1 cellular context compared by ENCODE assay signal in the genomic region with DNA sequence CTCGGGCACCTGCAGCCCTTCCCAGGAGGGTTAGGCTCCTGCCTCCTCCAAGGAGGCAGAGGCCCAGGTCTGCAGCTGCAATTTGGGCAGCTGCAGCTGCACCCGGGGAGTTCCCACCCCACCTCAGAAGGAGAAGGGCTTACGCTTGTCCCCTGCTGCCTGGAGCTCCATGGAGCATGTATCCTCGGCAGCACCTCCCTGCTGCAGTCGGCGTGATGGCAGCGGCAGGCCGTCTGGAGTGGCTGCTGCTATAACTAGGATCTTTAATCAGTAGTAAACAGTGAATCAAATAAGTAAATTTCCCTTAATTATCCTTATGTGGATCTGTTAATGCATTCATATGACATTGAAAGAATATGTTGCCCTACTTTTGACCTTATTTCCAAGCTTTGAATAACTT.
TF ChIP-seq lines count a peak whose summit lies in the region.

No MANE protein-coding gene starts in this region.

TF ChIP-seq in SK-N-SH treated with all-trans-retinoic acid at 6 μM for 48 hours, 23 proteins besides CTCF, POLR2A, EP300 and RAD21 (continued from another document):
- TF ChIP-seq, protein P1, sequence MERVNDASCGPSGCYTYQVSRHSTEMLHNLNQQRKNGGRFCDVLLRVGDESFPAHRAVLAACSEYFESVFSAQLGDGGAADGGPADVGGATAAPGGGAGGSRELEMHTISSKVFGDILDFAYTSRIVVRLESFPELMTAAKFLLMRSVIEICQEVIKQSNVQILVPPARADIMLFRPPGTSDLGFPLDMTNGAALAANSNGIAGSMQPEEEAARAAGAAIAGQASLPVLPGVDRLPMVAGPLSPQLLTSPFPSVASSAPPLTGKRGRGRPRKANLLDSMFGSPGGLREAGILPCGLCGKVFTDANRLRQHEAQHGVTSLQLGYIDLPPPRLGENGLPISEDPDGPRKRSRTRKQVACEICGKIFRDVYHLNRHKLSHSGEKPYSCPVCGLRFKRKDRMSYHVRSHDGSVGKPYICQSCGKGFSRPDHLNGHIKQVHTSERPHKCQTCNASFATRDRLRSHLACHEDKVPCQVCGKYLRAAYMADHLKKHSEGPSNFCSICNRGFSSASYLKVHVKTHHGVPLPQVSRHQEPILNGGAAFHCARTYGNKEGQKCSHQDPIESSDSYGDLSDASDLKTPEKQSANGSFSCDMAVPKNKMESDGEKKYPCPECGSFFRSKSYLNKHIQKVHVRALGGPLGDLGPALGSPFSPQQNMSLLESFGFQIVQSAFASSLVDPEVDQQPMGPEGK (CRISPR knock-in tag; IDR thresholded peaks at IDR 0.05; ENCODE audit: borderline replicate concordance), result no peak
- no peak for TF ChIP-seq ESRRG (CRISPR knock-in tag; IDR thresholded peaks at IDR 0.05)
- no peak for TF ChIP-seq SNAI2 (CRISPR knock-in tag; IDR thresholded peaks at IDR 0.05)
- TF ChIP-seq OSR1 (CRISPR knock-in tag; IDR thresholded peaks at IDR 0.05), result no peak
- TF ChIP-seq, protein P2, sequence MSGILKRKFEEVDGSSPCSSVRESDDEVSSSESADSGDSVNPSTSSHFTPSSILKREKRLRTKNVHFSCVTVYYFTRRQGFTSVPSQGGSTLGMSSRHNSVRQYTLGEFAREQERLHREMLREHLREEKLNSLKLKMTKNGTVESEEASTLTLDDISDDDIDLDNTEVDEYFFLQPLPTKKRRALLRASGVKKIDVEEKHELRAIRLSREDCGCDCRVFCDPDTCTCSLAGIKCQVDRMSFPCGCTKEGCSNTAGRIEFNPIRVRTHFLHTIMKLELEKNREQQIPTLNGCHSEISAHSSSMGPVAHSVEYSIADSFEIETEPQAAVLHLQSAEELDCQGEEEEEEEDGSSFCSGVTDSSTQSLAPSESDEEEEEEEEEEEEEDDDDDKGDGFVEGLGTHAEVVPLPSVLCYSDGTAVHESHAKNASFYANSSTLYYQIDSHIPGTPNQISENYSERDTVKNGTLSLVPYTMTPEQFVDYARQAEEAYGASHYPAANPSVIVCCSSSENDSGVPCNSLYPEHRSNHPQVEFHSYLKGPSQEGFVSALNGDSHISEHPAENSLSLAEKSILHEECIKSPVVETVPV (CRISPR knock-in tag; IDR thresholded peaks at IDR 0.05), result no peak
- TF ChIP-seq RARB (CRISPR knock-in tag; IDR thresholded peaks at IDR 0.05), result no peak
- TF ChIP-seq, protein P3, sequence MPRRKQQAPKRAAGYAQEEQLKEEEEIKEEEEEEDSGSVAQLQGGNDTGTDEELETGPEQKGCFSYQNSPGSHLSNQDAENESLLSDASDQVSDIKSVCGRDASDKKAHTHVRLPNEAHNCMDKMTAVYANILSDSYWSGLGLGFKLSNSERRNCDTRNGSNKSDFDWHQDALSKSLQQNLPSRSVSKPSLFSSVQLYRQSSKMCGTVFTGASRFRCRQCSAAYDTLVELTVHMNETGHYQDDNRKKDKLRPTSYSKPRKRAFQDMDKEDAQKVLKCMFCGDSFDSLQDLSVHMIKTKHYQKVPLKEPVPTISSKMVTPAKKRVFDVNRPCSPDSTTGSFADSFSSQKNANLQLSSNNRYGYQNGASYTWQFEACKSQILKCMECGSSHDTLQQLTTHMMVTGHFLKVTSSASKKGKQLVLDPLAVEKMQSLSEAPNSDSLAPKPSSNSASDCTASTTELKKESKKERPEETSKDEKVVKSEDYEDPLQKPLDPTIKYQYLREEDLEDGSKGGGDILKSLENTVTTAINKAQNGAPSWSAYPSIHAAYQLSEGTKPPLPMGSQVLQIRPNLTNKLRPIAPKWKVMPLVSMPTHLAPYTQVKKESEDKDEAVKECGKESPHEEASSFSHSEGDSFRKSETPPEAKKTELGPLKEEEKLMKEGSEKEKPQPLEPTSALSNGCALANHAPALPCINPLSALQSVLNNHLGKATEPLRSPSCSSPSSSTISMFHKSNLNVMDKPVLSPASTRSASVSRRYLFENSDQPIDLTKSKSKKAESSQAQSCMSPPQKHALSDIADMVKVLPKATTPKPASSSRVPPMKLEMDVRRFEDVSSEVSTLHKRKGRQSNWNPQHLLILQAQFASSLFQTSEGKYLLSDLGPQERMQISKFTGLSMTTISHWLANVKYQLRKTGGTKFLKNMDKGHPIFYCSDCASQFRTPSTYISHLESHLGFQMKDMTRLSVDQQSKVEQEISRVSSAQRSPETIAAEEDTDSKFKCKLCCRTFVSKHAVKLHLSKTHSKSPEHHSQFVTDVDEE (CRISPR knock-in tag; IDR thresholded peaks at IDR 0.05), result no peak
- TF ChIP-seq, protein P4, sequence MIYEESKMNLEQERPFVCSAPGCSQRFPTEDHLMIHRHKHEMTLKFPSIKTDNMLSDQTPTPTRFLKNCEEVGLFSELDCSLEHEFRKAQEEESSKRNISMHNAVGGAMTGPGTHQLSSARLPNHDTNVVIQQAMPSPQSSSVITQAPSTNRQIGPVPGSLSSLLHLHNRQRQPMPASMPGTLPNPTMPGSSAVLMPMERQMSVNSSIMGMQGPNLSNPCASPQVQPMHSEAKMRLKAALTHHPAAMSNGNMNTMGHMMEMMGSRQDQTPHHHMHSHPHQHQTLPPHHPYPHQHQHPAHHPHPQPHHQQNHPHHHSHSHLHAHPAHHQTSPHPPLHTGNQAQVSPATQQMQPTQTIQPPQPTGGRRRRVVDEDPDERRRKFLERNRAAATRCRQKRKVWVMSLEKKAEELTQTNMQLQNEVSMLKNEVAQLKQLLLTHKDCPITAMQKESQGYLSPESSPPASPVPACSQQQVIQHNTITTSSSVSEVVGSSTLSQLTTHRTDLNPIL (CRISPR knock-in tag; IDR thresholded peaks at IDR 0.05; ENCODE audit: low read depth), result no peak
- no peak for TF ChIP-seq ZNF70 (CRISPR knock-in tag; IDR thresholded peaks at IDR 0.05)
- no peak for TF ChIP-seq BACH2 (CRISPR knock-in tag; IDR thresholded peaks at IDR 0.05; ENCODE audit: borderline replicate concordance)
- TF ChIP-seq ZNF565 (CRISPR knock-in tag; conservative IDR thresholded peaks at IDR 0.05; ENCODE audit: low read depth), result no peak
- TF ChIP-seq, protein P5, sequence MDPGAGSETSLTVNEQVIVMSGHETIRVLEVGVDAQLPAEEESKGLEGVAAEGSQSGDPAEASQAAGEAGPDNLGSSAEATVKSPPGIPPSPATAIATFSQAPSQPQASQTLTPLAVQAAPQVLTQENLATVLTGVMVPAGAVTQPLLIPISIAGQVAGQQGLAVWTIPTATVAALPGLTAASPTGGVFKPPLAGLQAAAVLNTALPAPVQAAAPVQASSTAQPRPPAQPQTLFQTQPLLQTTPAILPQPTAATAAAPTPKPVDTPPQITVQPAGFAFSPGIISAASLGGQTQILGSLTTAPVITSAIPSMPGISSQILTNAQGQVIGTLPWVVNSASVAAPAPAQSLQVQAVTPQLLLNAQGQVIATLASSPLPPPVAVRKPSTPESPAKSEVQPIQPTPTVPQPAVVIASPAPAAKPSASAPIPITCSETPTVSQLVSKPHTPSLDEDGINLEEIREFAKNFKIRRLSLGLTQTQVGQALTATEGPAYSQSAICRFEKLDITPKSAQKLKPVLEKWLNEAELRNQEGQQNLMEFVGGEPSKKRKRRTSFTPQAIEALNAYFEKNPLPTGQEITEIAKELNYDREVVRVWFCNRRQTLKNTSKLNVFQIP (CRISPR knock-in tag; IDR thresholded peaks at IDR 0.05; ENCODE audit: borderline replicate concordance, low read depth), result no peak
